ENCODE assay signal across 8 cellular contexts in the genomic region with DNA sequence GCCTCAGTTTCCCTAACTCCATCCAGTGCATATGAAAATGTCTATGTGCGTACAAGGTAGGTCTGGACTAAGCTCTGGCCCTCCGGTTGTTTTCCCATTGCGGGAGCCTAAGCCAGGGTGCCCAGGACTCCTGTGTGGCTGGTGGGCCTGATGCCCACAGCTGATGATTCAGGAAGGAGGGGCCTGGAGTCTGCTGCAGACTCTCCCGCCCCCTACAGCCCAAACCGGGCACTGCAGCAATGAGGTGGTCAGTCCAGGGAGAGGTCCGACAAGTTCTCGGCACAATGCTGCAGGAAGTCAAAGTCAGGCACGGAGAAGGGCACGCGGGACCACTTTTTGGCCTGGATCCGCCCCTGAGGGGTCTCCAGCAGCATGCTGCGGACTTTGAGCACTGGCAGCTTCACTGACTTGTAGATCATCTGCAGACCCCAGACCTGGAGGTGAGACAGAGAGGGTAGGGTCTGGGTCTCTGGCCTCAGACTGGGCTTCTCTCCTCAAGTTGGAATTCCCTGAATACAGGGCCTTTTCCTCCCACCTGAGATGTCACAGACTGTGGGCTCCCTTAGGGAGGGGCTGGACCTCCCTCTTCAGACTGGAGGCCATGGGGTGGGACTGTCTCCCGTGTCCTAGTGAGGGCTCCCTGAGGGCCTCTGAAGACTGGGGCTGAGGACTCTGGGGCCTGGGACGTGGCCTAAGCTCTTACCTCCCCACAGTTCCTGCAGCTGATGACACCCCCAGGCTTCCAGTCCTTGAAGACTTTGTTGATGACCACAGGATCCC. TPM values are rescaled to one million over a fixed set of nuclear protein-coding genes. Genes with fewer than 3 reads are reported as not detected.
DNase-seq lines count a peak whose midpoint lies in the region; ATAC-seq and TF ChIP-seq lines count a peak whose summit lies in the region.

No MANE protein-coding gene starts in this region.

- peak; percentile 84 for TF ChIP-seq CTCF in GM13976 (IDR thresholded peaks at IDR 0.05; ENCODE audit: borderline replicate concordance, control extremely low read depth, extremely low read depth, insufficient read depth, missing control alignments)
- peak; percentile 95 for TF ChIP-seq CTCF in OCI-LY3 (IDR thresholded peaks at IDR 0.05; ENCODE audit: low read depth, low read length)
- peak; percentile 82 to 83 for TF ChIP-seq CTCF in fibroblast of lung (conservative IDR thresholded peaks at IDR 0.05 in 1 of 2, IDR thresholded peaks at IDR 0.05 in 1 of 2; ENCODE audit: low read depth in 1 of 2, low read length in 2 of 2)
- peak; percentile 95 for TF ChIP-seq CTCF in neural progenitor cell (IDR thresholded peaks at IDR 0.05)
- peak; percentile 65 to 83 (median 68) for TF ChIP-seq CTCF in testis (IDR thresholded peaks at IDR 0.05)

- H4K20me1 ChIP-seq in OCI-LY3 (ENCODE audit: insufficient read depth, low read length), result 0 out of 2 replicates have a peak, but pooled peaks cover under 1% of the 10 kb centered on the region
- H4K20me1 ChIP-seq in fibroblast of lung (ENCODE audit: control insufficient read depth, extremely low read depth, insufficient read depth, low read length), result no peaks in the 10 kb centered on the region
- H4K20me1 ChIP-seq in neural progenitor cell (ENCODE audit: low read depth), result no peaks in the 10 kb centered on the region

- ATAC-seq in GM18907 (IDR thresholded peaks at IDR 0.05; ENCODE audit: unreplicated experiment), result no peak

- TF ChIP-seq POLR2A in testis (IDR thresholded peaks at IDR 0.05), result no peak

- H2AFZ ChIP-seq in OCI-LY3 (ENCODE audit: low read depth, low read length) (no peak overlapping the region), fibroblast of lung (ENCODE audit: low read length) (no peak overlapping the region), neural progenitor cell (replicated peaks) (no peak overlapping the region)

- H3K9ac ChIP-seq in OCI-LY3 (ENCODE audit: low read length) (no peak overlapping the region; the same call in 1 of the 2 replicates), fibroblast of lung (ENCODE audit: insufficient read depth, low read length) (no peak overlapping the region), neural progenitor cell (no peak overlapping the region)

- no peak overlapping the region for H3K4me3 Mint-ChIP-seq in neural progenitor cell

- H3K79me2 ChIP-seq in OCI-LY3 (ENCODE audit: low read length) (peaks cover 15% of the 10 kb centered on the region), fibroblast of lung (ENCODE audit: control insufficient read depth, insufficient read depth, low read length) (no peaks in the 10 kb centered on the region), neural progenitor cell (ENCODE audit: low read depth) (no peaks in the 10 kb centered on the region)

- H3K9me3 ChIP-seq in OCI-LY3 (ENCODE audit: insufficient read depth, low read length) (no peaks in the 10 kb centered on the region), fibroblast of lung (ENCODE audit: control insufficient read depth, insufficient read depth, low read depth, low read length) (no peaks in the 10 kb centered on the region), neural progenitor cell (ENCODE audit: low read depth) (no peaks in the 10 kb centered on the region), testis (no peaks in the 10 kb centered on the region)

- H3K4me1 ChIP-seq in OCI-LY3 (ENCODE audit: low read length) (peaks cover 21% of the 10 kb centered on the region), fibroblast of lung (ENCODE audit: control insufficient read depth, extremely low read depth, insufficient read depth, low read length) (no peaks in the 10 kb centered on the region), neural progenitor cell (peaks cover 7% of the 10 kb centered on the region), testis (peaks cover 26% of the 10 kb centered on the region)

- peaks cover 21% of the 10 kb centered on the region for H3K4me1 Mint-ChIP-seq in neural progenitor cell

- H3K36me3 ChIP-seq in OCI-LY3 (replicated peaks; ENCODE audit: low read depth, low read length), result peaks cover 8% of the 10 kb centered on the region
- H3K36me3 ChIP-seq in fibroblast of lung (ENCODE audit: control insufficient read depth, insufficient read depth, low read length), result no peaks in the 10 kb centered on the region
- no peaks in the 10 kb centered on the region for H3K36me3 ChIP-seq in neural progenitor cell
- H3K36me3 ChIP-seq in testis (ENCODE audit: low read depth, missing control alignments), result no peaks in the 10 kb centered on the region

- DNase-seq in AG08395 (ENCODE audit: low spot score) (peak; percentile 88), GM13976 (ENCODE audit: low spot score) (peak; percentile 83), fibroblast of lung (ENCODE audit: low read depth in 2 of 2) (peak; percentile 50 to 60), neural progenitor cell (ENCODE audit: low spot score) (peak; percentile 79), testis (peak; percentile 88)
- DNase-seq in activated T-cell treated with anti-CD3 and anti-CD28 coated beads, Interleukin-2, amount 50 U/mL, for 1 hour, result peak; percentile 70

- no peak overlapping the region for H3K27ac Mint-ChIP-seq in neural progenitor cell

- 45 to 58% methylated on average over 10 to 14 of the region's 14 CpGs for WGBS in testis, 2 donors

- no peaks in the 10 kb centered on the region for H3K36me3 Mint-ChIP-seq in neural progenitor cell

- H3K27ac ChIP-seq in OCI-LY3 (ENCODE audit: low read length), result no peak overlapping the region
- H3K27ac ChIP-seq in fibroblast of lung (ENCODE audit: insufficient read depth, low read length), result no peak overlapping the region
- no peak overlapping the region for H3K27ac ChIP-seq in neural progenitor cell
- H3K27ac ChIP-seq in testis, result no peak overlapping the region

- H3K27me3 Mint-ChIP-seq in neural progenitor cell (ENCODE audit: insufficient read depth, low read depth), result peaks cover 28% of the 10 kb centered on the region

- H3K4me2 ChIP-seq in OCI-LY3 (ENCODE audit: low read length), result peak overlapping the region; percentile 63
- H3K4me2 ChIP-seq in fibroblast of lung (ENCODE audit: extremely low read depth, insufficient read depth, low read length), result no peak overlapping the region
- H3K4me2 ChIP-seq in neural progenitor cell, result no peak overlapping the region

- in situ Hi-C loops in GM13976 (cut with MboI; ENCODE audit: low sequenced_read_pairs, unreplicated experiment), result loop anchor here (10.0 kb wide), 1 partner anchor 77 kb away; the partner anchor contains the start of gene NKIRAS2

- H3K9me3 Mint-ChIP-seq in neural progenitor cell, result no peaks in the 10 kb centered on the region

- H3K4me3 ChIP-seq in OCI-LY3 (ENCODE audit: low read length) (peak overlapping the region; percentile 38), fibroblast of lung (replicated peaks in 1 of 4; ENCODE audit: control extremely low read depth in 1 of 4, insufficient read depth in 1 of 4, low read depth in 3 of 4, low read length in 4 of 4) (no peak overlapping the region), neural progenitor cell (no peak overlapping the region), testis (no peak overlapping the region)

- peaks cover 12% of the 10 kb centered on the region for H3F3A ChIP-seq in neural progenitor cell (ENCODE audit: low read depth)

- intact Hi-C loops in testis (cut with DNase I; ENCODE audit: low total_unique reads), result no loop called here

- H3K27me3 ChIP-seq in OCI-LY3 (ENCODE audit: low read depth, low read length) (no peaks in the 10 kb centered on the region), fibroblast of lung (ENCODE audit: control insufficient read depth, insufficient read depth, low read length) (peaks cover 15% of the 10 kb centered on the region), neural progenitor cell (peaks cover 41% of the 10 kb centered on the region), testis (no peaks in the 10 kb centered on the region)

RNA-seq across cellular contexts. Expression of gene ZNF385C, which starts 3.4 kb away (rescaled TPM):
- total RNA-seq in fibroblast of lung (under 0.01 TPM in 1 of 2 replicates, not detected in the other), neural progenitor cell (ENCODE audit: low replicate concordance) (5.0 and 7.5 TPM in 2 replicates), testis (10 to 100 TPM; 17.9 to 26.6 TPM)
- polyA plus RNA-seq in fibroblast of lung (0.03 TPM in 1 of 2 replicates, not detected in the other), testis (ENCODE audit: insufficient read depth, low read depth, low replicate concordance) (21.4 TPM)
- polyA plus RNA-seq in fibroblast of lung (2012), result not detected in 2 replicates
- polyA minus RNA-seq in fibroblast of lung (ENCODE audit: low replicate concordance), result 0.74 TPM in 1 of 2 replicates, not detected in the other

RNA-seq across cellular contexts. Expression of gene DHX58, which starts 10.8 kb away (rescaled TPM):
- total RNA-seq in fibroblast of lung, result 12.3 and 18.3 TPM in 2 replicates
- polyA plus RNA-seq in fibroblast of lung, result 7.1 and 8.0 TPM in 2 replicates
- 8.6 and 8.9 TPM in 2 replicates for polyA plus RNA-seq in fibroblast of lung (2012)
- polyA minus RNA-seq in fibroblast of lung (ENCODE audit: low replicate concordance), result 14.4 and 24.3 TPM in 2 replicates
- total RNA-seq in neural progenitor cell (ENCODE audit: low replicate concordance), result 0.12 TPM in 1 of 2 replicates, not detected in the other
- 10 to 100 TPM; 35.9 to 51.1 TPM for total RNA-seq in testis
- polyA plus RNA-seq in testis (ENCODE audit: insufficient read depth, low read depth, low replicate concordance), result 56.3 TPM

RNA-seq across cellular contexts. Expression of gene KAT2A, which starts 19.5 kb away (rescaled TPM):
- total RNA-seq in fibroblast of lung, result 7.4 and 7.8 TPM in 2 replicates
- 9.1 and 11.8 TPM in 2 replicates for polyA plus RNA-seq in fibroblast of lung
- polyA plus RNA-seq in fibroblast of lung (2012), result 9.4 and 14.1 TPM in 2 replicates
- 12.6 and 34.0 TPM in 2 replicates for polyA minus RNA-seq in fibroblast of lung (ENCODE audit: low replicate concordance)
- 18.4 and 34.2 TPM in 2 replicates for total RNA-seq in neural progenitor cell (ENCODE audit: low replicate concordance)
- 100 to 1,000 TPM; 109 to 111 TPM for total RNA-seq in testis
- polyA plus RNA-seq in testis (ENCODE audit: insufficient read depth, low read depth, low replicate concordance), result 37.6 TPM

RNA-seq across cellular contexts. Expression of gene HSPB9, which starts 20.9 kb away (rescaled TPM):
- total RNA-seq in fibroblast of lung, result not detected in 2 replicates
- polyA plus RNA-seq in fibroblast of lung, result not detected in 2 replicates
- 0.09 TPM in 1 of 2 replicates, not detected in the other for polyA plus RNA-seq in fibroblast of lung (2012)
- polyA minus RNA-seq in fibroblast of lung (ENCODE audit: low replicate concordance), result not detected in 2 replicates
- total RNA-seq in neural progenitor cell (ENCODE audit: low replicate concordance), result 0.12 and 0.65 TPM in 2 replicates
- total RNA-seq in testis, result 1 to 10 TPM; 6.9 to 9.8 TPM
- polyA plus RNA-seq in testis (ENCODE audit: insufficient read depth, low read depth, low replicate concordance), result 12.9 TPM

RNA-seq across cellular contexts. Expression of gene C17orf113, which starts 51.3 kb away (rescaled TPM):
- total RNA-seq in fibroblast of lung (0.26 and 0.66 TPM in 2 replicates), neural progenitor cell (ENCODE audit: low replicate concordance) (2.2 and 5.5 TPM in 2 replicates), testis (10 to 100 TPM in 1 of 2 donors, 1 to 10 TPM in 1; 7.7 to 11.3 TPM)
- polyA plus RNA-seq in fibroblast of lung (0.02 and 0.07 TPM in 2 replicates), testis (ENCODE audit: insufficient read depth, low read depth, low replicate concordance) (2.8 TPM)
- polyA plus RNA-seq in fibroblast of lung (2012), result 0.02 and 0.21 TPM in 2 replicates
- polyA minus RNA-seq in fibroblast of lung (ENCODE audit: low replicate concordance), result not detected in 2 replicates

Comparison
In these comparisons a context has a peak if more than half of its experiments do, and no peak if none do; other contexts are left out.
1. RNA of gene DHX58, which starts 10.8 kb away (total RNA-seq): 35.9 to 51.1 TPM in testis and 12.3 to 18.3 TPM in fibroblast of lung; 0.12 TPM in neural progenitor cell; every median in the first group is over 10 times any median in the second.
2. Peak in every context shown above with its lines, with median percentiles within 50 percentile points of each other: DNase-seq and CTCF ChIP-seq.